In genomic region chr19:39996218-39996810, GRCh38 we compare ENCODE assay signal across 8 cellular contexts. TPM values are rescaled to one million over a fixed set of nuclear protein-coding genes. Genes with fewer than 3 reads are reported as not detected.
DNase-seq lines count a peak whose midpoint lies in the region; ATAC-seq and TF ChIP-seq lines count a peak whose summit lies in the region.

No MANE protein-coding gene starts in this region.

- no peaks in the 10 kb centered on the region for H3F3A ChIP-seq in PC-9 (ENCODE audit: insufficient read depth, low read depth)

- no peaks in the 10 kb centered on the region for H3K9me2 ChIP-seq in PC-9 (ENCODE audit: insufficient read depth)

- H3K9me3 Mint-ChIP-seq in MCF 10A (ENCODE audit: unreplicated experiment) (peaks cover 11% of the 10 kb centered on the region), immature natural killer cell (peaks cover 0 to 1% (median 0%) of the 10 kb centered on the region in 6 donors)

- CTCF ChIA-PET in PC-9 (lab: Charles Lee) (no interaction called here), MCF 10A (lab: Yijun Ruan, JAX) (interaction anchor here (0.7 to 1.0 kb wide), 3 partner anchors 23 to 124 kb away, joined by 3 to 6 read pairs (median 3); partner anchors contain the start of gene PSMC4)

- H3K4me1 Mint-ChIP-seq in MCF 10A (ENCODE audit: insufficient read depth, unreplicated experiment) (peaks cover 22% of the 10 kb centered on the region), immature natural killer cell (peaks cover 34 to 47% of the 10 kb centered on the region in 2 donors)

- H3K27me3 ChIP-seq in PC-9 (ENCODE audit: insufficient read depth, low read depth): no peaks in the 10 kb centered on the region

- TSS peak; percentile 93 for BruUV-seq in PC-9 (replicated peaks; lab: Mats Ljungman, UMichigan)
- BruUV-seq in MCF 10A (replicated peaks; lab: Mats Ljungman, UMichigan): TSS peak; percentile 85

- TF ChIP-seq CTCF in AG09309 (IDR thresholded peaks at IDR 0.05; ENCODE audit: control insufficient read depth, insufficient read depth, low read depth, low read length, missing control alignments) (no peak), PC-9 (conservative IDR thresholded peaks at IDR 0.05) (no peak), MCF 10A (IDR thresholded peaks at IDR 0.05; ENCODE audit: unreplicated experiment) (no peak)

- H3K36me3 Mint-ChIP-seq in MCF 10A (ENCODE audit: insufficient read depth, unreplicated experiment): peaks cover 6% of the 10 kb centered on the region
- peaks cover 4 to 7% (median 7%) of the 10 kb centered on the region in 3 donors for H3K36me3 Mint-ChIP-seq in immature natural killer cell

- H3K27me3 Mint-ChIP-seq in MCF 10A (ENCODE audit: insufficient read depth, unreplicated experiment): no peaks in the 10 kb centered on the region
- H3K27me3 Mint-ChIP-seq in immature natural killer cell (ENCODE audit: low read depth in 3 of 3): peaks cover 5 to 13% (median 10%) of the 10 kb centered on the region in 3 donors

- peaks cover 8% of the 10 kb centered on the region; the same call in 1 of the 2 replicates for H3K4me1 ChIP-seq in PC-9 (replicated peaks; ENCODE audit: insufficient read depth)

- DNase-seq in AG09309 (ENCODE audit: low read depth) (no peak), PC-9 (peak in 1 of 2 experiments; percentile 56), MCF 10A (ENCODE audit: unreplicated experiment) (no peak), immature natural killer cell (peak; percentile 71 to 74 (median 72))
- peak; percentile 60 for DNase-seq in stimulated activated CD4-positive, alpha-beta T cell treated with anti-CD3 and anti-CD28 coated beads, Interleukin-1b, Interleukin-23, amount 100 ng/mL, for 48 hours
- DNase-seq in central memory CD4-positive, alpha-beta T cell: no peak

- H3K27ac Mint-ChIP-seq in MCF 10A (ENCODE audit: low read depth, unreplicated experiment): peak overlapping the region; percentile 93
- H3K27ac Mint-ChIP-seq in immature natural killer cell: peak overlapping the region; percentile 93 to 97 (median 96)

- peaks cover 13% of the 10 kb centered on the region; the same call in 1 of the 2 replicates for H3K9me3 ChIP-seq in PC-9 (ENCODE audit: insufficient read depth, low read depth)

- peak overlapping the region; percentile 100 for H2AFZ ChIP-seq in PC-9

- ATAC-seq in GM18498 (IDR thresholded peaks at IDR 0.05; ENCODE audit: unreplicated experiment): peak; percentile 23
- ATAC-seq in HG03103 (IDR thresholded peaks at IDR 0.05; ENCODE audit: low read depth, unreplicated experiment): peak; percentile 24

- H3K27ac ChIP-seq in PC-9: peak overlapping the region; percentile 18; the same call in 1 of the 2 replicates

- POLR2A ChIA-PET in PC-9 (lab: Charles Lee; ENCODE audit: unreplicated experiment) (interaction anchor here (0.6 to 0.7 kb wide), 3 partner anchors 95 to 619 kb away, joined by 3 to 4 read pairs (median 4); partner anchors contain the start of gene ZNF780A), MCF 10A (lab: Yijun Ruan, JAX) (interaction anchor here (0.6 to 4.3 kb wide), 16 partner anchors 10 to 1222 kb away, joined by 3 to 38 read pairs (median 4); partner anchors contain the start of genes FBL, PSMC4, SAMD4B and ZNF780A)

- peak overlapping the region; percentile 79 for H3K4me3 ChIP-seq in AG09309 (ENCODE audit: control insufficient read depth, low read depth, low read length)
- peak overlapping the region; percentile 91 for H3K4me3 ChIP-seq in PC-9

- H3K4me3 Mint-ChIP-seq in MCF 10A (ENCODE audit: unreplicated experiment) (peak overlapping the region; percentile 91), immature natural killer cell (peak overlapping the region; percentile 91 to 98 (median 97))

- peak overlapping the region; percentile 82 for H3K4me2 ChIP-seq in PC-9

- intact Hi-C loops in PC-9 (cut with micrococcal nuclease; ENCODE audit: unreplicated experiment) (loop anchor here (1.0 kb wide), 1 partner anchor 25 kb away; the partner anchor contains the start of gene PSMC4), MCF 10A (cut with micrococcal nuclease) (loop anchor here (2.0 kb wide), 1 partner anchor 94 kb away; the partner anchor contains the start of gene ZNF780A)

- no peaks in the 10 kb centered on the region for H3K36me3 ChIP-seq in PC-9 (ENCODE audit: low read depth)

- H3K79me2 ChIP-seq in PC-9 (ENCODE audit: low read depth): 0 out of 2 replicates have a peak, but pooled peaks cover 3% of the 10 kb centered on the region

- H4K20me1 ChIP-seq in PC-9 (ENCODE audit: insufficient read depth): no peaks in the 10 kb centered on the region

RNA-seq across cellular contexts. Expression of gene ZNF546, which starts 0.5 kb away (rescaled TPM):
- total RNA-seq in PC-9 (2021): 1.9 and 3.6 TPM in 2 replicates
- total RNA-seq in MCF 10A (2022): 5.2 and 6.3 TPM in 2 replicates
- polyA plus RNA-seq in immature natural killer cell: 1 to 10 TPM in 2 of 3 donors, not detected in 1; 2.4 to 2.5 TPM

RNA-seq across cellular contexts. Expression of gene PSMC4, which starts 25.3 kb away (rescaled TPM):
- 82.8 and 110 TPM in 2 replicates for total RNA-seq in PC-9 (2021)
- 105 and 108 TPM in 2 replicates for total RNA-seq in MCF 10A (2022)
- 100 to 1,000 TPM; 113 to 133 (median 127) TPM for polyA plus RNA-seq in immature natural killer cell

RNA-seq across cellular contexts. Expression of gene ZNF780B, which starts 59.7 kb away (rescaled TPM):
- total RNA-seq in PC-9 (2021) (13.1 and 20.0 TPM in 2 replicates), MCF 10A (2022) (10.2 and 12.8 TPM in 2 replicates)
- polyA plus RNA-seq in immature natural killer cell: 10 to 100 TPM in 1 of 3 donors, 1 to 10 TPM in 2; 7.1 to 10.6 (median 9.5) TPM

Comparison
In these comparisons a context has a peak if more than half of its experiments do, and no peak if none do; other contexts are left out.
1. DNase-seq: peak in immature natural killer cell (3 of 3) and stimulated activated CD4-positive, alpha-beta T cell treated with anti-CD3 and anti-CD28 coated beads, Interleukin-1b, Interleukin-23, amount 100 ng/mL, for 48 hours (single experiment); none in AG09309 (single experiment), MCF 10A (single experiment) and central memory CD4-positive, alpha-beta T cell (single experiment).